In genomic region chr2:126406267-126406666, GRCh38 we compare ENCODE assay signal across 35 cellular contexts.
"Had no signal": no experiment of that assay in that cellular context is flagged by ENCODE, and none has a peak within 500 bp of the region (broad histone marks: within the 10 kb centered on the region; RNA-seq: fewer than 3 reads in every experiment).

No MANE protein-coding gene starts in this region.

- H3K27me3 ChIP-seq: MG63 had no signal

- H3K4me3 ChIP-seq: MG63 had no signal

- H3K9me3 ChIP-seq: MG63 had no signal

- DNase-seq: Karpas-422, Kasumi-1, MG63, MM.1S, MV-4-11, NCI-H1048, NCI-H1092, NCI-H1092 treated with DMSO at 0.1 percent for 48 hours, NCI-H1105, NCI-H1105 treated with DMSO at 0.1 percent for 48 hours, NCI-H1417, NCI-H1417 treated with DMSO at 0.1 percent for 48 hours, NCI-H1436, NCI-H1436 treated with DMSO at 0.1 percent for 48 hours, NCI-H146, NCI-H1694, NCI-H1694 treated with DMSO at 0.1 percent for 48 hours, NCI-H187, NCI-H187 treated with DMSO at 0.1 percent for 48 hours, NCI-H1930, NCI-H2029, NCI-H2029 treated with DMSO at 0.1 percent for 48 hours, NCI-H2081, NCI-H2081 treated with DMSO at 0.1 percent for 48 hours, NCI-H2107, NCI-H2171, NCI-H2171 treated with DMSO at 0.1 percent for 48 hours, NCI-H2227 treated with DMSO at 0.1 percent for 48 hours, NCI-H226, NCI-H345, NCI-H446, NCI-H446 treated with DMSO at 0.1 percent for 48 hours, NCI-H510A, NCI-H510A treated with DMSO at 0.1 percent for 48 hours, NCI-H524 had no signal

- H3K36me3 ChIP-seq: MG63 had no signal
